Comparison of ENCODE assay signal across 4 cellular contexts in genomic region chr14:52125885-52126284, GRCh38.
TF ChIP-seq lines count a peak whose summit lies in the region.

No MANE protein-coding gene starts in this region.

TF ChIP-seq in SK-N-SH, 30 proteins besides CTCF, POLR2A, EP300 and RAD21:
- no peak for TF ChIP-seq NFIC (IDR thresholded peaks at IDR 0.05; ENCODE audit: borderline replicate concordance)
- TF ChIP-seq, protein P1, sequence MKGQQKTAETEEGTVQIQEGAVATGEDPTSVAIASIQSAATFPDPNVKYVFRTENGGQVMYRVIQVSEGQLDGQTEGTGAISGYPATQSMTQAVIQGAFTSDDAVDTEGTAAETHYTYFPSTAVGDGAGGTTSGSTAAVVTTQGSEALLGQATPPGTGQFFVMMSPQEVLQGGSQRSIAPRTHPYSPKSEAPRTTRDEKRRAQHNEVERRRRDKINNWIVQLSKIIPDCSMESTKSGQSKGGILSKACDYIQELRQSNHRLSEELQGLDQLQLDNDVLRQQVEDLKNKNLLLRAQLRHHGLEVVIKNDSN (IDR thresholded peaks at IDR 0.05; ENCODE audit: borderline replicate concordance, low read depth) = no peak
- TF ChIP-seq YY1 (IDR thresholded peaks at IDR 0.05; ENCODE audit: low read depth) = no peak
- TF ChIP-seq IRF3 (IDR thresholded peaks at IDR 0.05; ENCODE audit: low read depth, low read length) = no peak
- TF ChIP-seq GATA2 (CRISPR knock-in tag; IDR thresholded peaks at IDR 0.05) = no peak
- TF ChIP-seq, protein P2, sequence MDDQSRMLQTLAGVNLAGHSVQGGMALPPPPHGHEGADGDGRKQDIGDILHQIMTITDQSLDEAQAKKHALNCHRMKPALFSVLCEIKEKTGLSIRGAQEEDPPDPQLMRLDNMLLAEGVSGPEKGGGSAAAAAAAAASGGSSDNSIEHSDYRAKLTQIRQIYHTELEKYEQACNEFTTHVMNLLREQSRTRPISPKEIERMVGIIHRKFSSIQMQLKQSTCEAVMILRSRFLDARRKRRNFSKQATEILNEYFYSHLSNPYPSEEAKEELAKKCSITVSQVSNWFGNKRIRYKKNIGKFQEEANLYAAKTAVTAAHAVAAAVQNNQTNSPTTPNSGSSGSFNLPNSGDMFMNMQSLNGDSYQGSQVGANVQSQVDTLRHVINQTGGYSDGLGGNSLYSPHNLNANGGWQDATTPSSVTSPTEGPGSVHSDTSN (IDR thresholded peaks at IDR 0.05) = no peak
- no peak for TF ChIP-seq NRF1 (IDR thresholded peaks at IDR 0.05; ENCODE audit: low read depth, low read length)
- no peak for TF ChIP-seq MXI1 (IDR thresholded peaks at IDR 0.05; ENCODE audit: low read depth, low read length)
- TF ChIP-seq, protein P3, sequence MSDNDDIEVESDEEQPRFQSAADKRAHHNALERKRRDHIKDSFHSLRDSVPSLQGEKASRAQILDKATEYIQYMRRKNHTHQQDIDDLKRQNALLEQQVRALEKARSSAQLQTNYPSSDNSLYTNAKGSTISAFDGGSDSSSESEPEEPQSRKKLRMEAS (IDR thresholded peaks at IDR 0.05; ENCODE audit: low read depth) = no peak
- no peak for TF ChIP-seq CHD2 (IDR thresholded peaks at IDR 0.05; ENCODE audit: low read length, partially characterized antibody)
- no peak for TF ChIP-seq MEF2A (IDR thresholded peaks at IDR 0.05; ENCODE audit: borderline replicate concordance, low read depth)
- no peak for TF ChIP-seq RCOR1 (IDR thresholded peaks at IDR 0.05; ENCODE audit: low read length)
- no peak for TF ChIP-seq FOXJ3 (CRISPR knock-in tag; IDR thresholded peaks at IDR 0.05)
- TF ChIP-seq GABPA (IDR thresholded peaks at IDR 0.05; ENCODE audit: low read depth) = no peak
- TF ChIP-seq EZH2phosphoT487 (IDR thresholded peaks at IDR 0.05; ENCODE audit: borderline replicate concordance, low read depth) = no peak
- no peak for TF ChIP-seq JUND (IDR thresholded peaks at IDR 0.05)

TF ChIP-seq in SK-N-SH treated with all-trans-retinoic acid at 6 μM for 48 hours, 23 proteins besides CTCF, POLR2A, EP300 and RAD21 (continues in another document):
- TF ChIP-seq ZNF8 (CRISPR knock-in tag; IDR thresholded peaks at IDR 0.05) = no peak
- TF ChIP-seq BACH2 (CRISPR knock-in tag; IDR thresholded peaks at IDR 0.05; ENCODE audit: borderline replicate concordance) = no peak
- TF ChIP-seq ZC3H10 (CRISPR knock-in tag; IDR thresholded peaks at IDR 0.05) = no peak
- TF ChIP-seq, protein P4, sequence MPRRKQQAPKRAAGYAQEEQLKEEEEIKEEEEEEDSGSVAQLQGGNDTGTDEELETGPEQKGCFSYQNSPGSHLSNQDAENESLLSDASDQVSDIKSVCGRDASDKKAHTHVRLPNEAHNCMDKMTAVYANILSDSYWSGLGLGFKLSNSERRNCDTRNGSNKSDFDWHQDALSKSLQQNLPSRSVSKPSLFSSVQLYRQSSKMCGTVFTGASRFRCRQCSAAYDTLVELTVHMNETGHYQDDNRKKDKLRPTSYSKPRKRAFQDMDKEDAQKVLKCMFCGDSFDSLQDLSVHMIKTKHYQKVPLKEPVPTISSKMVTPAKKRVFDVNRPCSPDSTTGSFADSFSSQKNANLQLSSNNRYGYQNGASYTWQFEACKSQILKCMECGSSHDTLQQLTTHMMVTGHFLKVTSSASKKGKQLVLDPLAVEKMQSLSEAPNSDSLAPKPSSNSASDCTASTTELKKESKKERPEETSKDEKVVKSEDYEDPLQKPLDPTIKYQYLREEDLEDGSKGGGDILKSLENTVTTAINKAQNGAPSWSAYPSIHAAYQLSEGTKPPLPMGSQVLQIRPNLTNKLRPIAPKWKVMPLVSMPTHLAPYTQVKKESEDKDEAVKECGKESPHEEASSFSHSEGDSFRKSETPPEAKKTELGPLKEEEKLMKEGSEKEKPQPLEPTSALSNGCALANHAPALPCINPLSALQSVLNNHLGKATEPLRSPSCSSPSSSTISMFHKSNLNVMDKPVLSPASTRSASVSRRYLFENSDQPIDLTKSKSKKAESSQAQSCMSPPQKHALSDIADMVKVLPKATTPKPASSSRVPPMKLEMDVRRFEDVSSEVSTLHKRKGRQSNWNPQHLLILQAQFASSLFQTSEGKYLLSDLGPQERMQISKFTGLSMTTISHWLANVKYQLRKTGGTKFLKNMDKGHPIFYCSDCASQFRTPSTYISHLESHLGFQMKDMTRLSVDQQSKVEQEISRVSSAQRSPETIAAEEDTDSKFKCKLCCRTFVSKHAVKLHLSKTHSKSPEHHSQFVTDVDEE (CRISPR knock-in tag; IDR thresholded peaks at IDR 0.05) = no peak
- no peak for TF ChIP-seq ESRRG (CRISPR knock-in tag; IDR thresholded peaks at IDR 0.05)
- TF ChIP-seq ARNTL (CRISPR knock-in tag; IDR thresholded peaks at IDR 0.05; ENCODE audit: borderline replicate concordance, low read depth) = no peak
- TF ChIP-seq TOX (CRISPR knock-in tag; IDR thresholded peaks at IDR 0.05; ENCODE audit: borderline replicate concordance) = no peak
- TF ChIP-seq ZNF565 (CRISPR knock-in tag; conservative IDR thresholded peaks at IDR 0.05; ENCODE audit: low read depth) = no peak
- TF ChIP-seq PPARA (CRISPR knock-in tag; IDR thresholded peaks at IDR 0.05; ENCODE audit: borderline replicate concordance) = no peak
- TF ChIP-seq RARB (CRISPR knock-in tag; IDR thresholded peaks at IDR 0.05) = no peak
- TF ChIP-seq, protein P5, sequence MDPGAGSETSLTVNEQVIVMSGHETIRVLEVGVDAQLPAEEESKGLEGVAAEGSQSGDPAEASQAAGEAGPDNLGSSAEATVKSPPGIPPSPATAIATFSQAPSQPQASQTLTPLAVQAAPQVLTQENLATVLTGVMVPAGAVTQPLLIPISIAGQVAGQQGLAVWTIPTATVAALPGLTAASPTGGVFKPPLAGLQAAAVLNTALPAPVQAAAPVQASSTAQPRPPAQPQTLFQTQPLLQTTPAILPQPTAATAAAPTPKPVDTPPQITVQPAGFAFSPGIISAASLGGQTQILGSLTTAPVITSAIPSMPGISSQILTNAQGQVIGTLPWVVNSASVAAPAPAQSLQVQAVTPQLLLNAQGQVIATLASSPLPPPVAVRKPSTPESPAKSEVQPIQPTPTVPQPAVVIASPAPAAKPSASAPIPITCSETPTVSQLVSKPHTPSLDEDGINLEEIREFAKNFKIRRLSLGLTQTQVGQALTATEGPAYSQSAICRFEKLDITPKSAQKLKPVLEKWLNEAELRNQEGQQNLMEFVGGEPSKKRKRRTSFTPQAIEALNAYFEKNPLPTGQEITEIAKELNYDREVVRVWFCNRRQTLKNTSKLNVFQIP (CRISPR knock-in tag; IDR thresholded peaks at IDR 0.05; ENCODE audit: borderline replicate concordance, low read depth) = no peak

TF ChIP-seq in GM23338, 12 proteins besides CTCF, POLR2A, EP300 and RAD21 (continues in another document):
- TF ChIP-seq EZH2phosphoT487 (IDR thresholded peaks at IDR 0.05; ENCODE audit: unreplicated experiment) (no peak), STAT1 (IDR thresholded peaks at IDR 0.05; ENCODE audit: unreplicated experiment) (no peak), ZNF331 (CRISPR knock-in tag; IDR thresholded peaks at IDR 0.05; ENCODE audit: low read depth) (no peak), JUNB (IDR thresholded peaks at IDR 0.05; ENCODE audit: unreplicated experiment) (no peak), CREB1 (CRISPR knock-in tag; IDR thresholded peaks at IDR 0.05; ENCODE audit: low read depth) (no peak), ZNF114 (CRISPR knock-in tag; IDR thresholded peaks at IDR 0.05) (no peak)
- TF ChIP-seq, protein P6, sequence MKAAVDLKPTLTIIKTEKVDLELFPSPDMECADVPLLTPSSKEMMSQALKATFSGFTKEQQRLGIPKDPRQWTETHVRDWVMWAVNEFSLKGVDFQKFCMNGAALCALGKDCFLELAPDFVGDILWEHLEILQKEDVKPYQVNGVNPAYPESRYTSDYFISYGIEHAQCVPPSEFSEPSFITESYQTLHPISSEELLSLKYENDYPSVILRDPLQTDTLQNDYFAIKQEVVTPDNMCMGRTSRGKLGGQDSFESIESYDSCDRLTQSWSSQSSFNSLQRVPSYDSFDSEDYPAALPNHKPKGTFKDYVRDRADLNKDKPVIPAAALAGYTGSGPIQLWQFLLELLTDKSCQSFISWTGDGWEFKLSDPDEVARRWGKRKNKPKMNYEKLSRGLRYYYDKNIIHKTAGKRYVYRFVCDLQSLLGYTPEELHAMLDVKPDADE (IDR thresholded peaks at IDR 0.05) = no peak

TF ChIP-seq in GM12878, 131 proteins besides CTCF, POLR2A, EP300 and RAD21:
- TF ChIP-seq SMAD1 (IDR thresholded peaks at IDR 0.05; ENCODE audit: low read depth, partially characterized antibody) (no peak), KLF5 (IDR thresholded peaks at IDR 0.05; ENCODE audit: partially characterized antibody) (no peak), TBL1XR1 (IDR thresholded peaks at IDR 0.05; ENCODE audit: low read depth, low read length) (no peak), STAT1 (conservative IDR thresholded peaks at IDR 0.05) (no peak), YY1 (IDR thresholded peaks at IDR 0.05; ENCODE audit: low read depth, low read length) (no peak), ZSCAN29 (IDR thresholded peaks at IDR 0.05) (no peak), TCF3 (IDR thresholded peaks at IDR 0.05; ENCODE audit: borderline replicate concordance, insufficient read depth, low read depth, low read length) (no peak), PRDM15 (CRISPR knock-in tag; IDR thresholded peaks at IDR 0.05) (no peak), HDGF (IDR thresholded peaks at IDR 0.05) (no peak), FOS (IDR thresholded peaks at IDR 0.05; ENCODE audit: borderline replicate concordance, extremely low read depth, insufficient read length) (no peak), ATF2 (IDR thresholded peaks at IDR 0.05; ENCODE audit: low read length) (no peak), ZNF622 (IDR thresholded peaks at IDR 0.05) (no peak), SMC3 (IDR thresholded peaks at IDR 0.05; ENCODE audit: borderline replicate concordance, low read length) (no peak)
- TF ChIP-seq, protein P7, sequence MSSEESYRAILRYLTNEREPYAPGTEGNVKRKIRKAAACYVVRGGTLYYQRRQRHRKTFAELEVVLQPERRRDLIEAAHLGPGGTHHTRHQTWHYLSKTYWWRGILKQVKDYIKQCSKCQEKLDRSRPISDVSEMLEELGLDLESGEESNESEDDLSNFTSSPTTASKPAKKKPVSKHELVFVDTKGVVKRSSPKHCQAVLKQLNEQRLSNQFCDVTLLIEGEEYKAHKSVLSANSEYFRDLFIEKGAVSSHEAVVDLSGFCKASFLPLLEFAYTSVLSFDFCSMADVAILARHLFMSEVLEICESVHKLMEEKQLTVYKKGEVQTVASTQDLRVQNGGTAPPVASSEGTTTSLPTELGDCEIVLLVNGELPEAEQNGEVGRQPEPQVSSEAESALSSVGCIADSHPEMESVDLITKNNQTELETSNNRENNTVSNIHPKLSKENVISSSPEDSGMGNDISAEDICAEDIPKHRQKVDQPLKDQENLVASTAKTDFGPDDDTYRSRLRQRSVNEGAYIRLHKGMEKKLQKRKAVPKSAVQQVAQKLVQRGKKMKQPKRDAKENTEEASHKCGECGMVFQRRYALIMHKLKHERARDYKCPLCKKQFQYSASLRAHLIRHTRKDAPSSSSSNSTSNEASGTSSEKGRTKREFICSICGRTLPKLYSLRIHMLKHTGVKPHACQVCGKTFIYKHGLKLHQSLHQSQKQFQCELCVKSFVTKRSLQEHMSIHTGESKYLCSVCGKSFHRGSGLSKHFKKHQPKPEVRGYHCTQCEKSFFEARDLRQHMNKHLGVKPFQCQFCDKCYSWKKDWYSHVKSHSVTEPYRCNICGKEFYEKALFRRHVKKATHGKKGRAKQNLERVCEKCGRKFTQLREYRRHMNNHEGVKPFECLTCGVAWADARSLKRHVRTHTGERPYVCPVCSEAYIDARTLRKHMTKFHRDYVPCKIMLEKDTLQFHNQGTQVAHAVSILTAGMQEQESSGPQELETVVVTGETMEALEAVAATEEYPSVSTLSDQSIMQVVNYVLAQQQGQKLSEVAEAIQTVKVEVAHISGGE (CRISPR knock-in tag; IDR thresholded peaks at IDR 0.05) = no peak
